Comparison of ENCODE assay signal across 1 cellular context in genomic region chr10:71269301-71270288, GRCh38.
TF ChIP-seq lines count a peak whose summit lies in the region.

No MANE protein-coding gene starts in this region.

TF ChIP-seq in HEK293, 187 proteins besides CTCF, POLR2A, EP300 and RAD21 (continued from another document and continues in another):
- no peak for TF ChIP-seq ZSCAN5A (tag by site-specific recombination; IDR thresholded peaks at IDR 0.05)
- peak; percentile 87 for TF ChIP-seq ZFHX2 (tag by site-specific recombination; conservative IDR thresholded peaks at IDR 0.05)
- no peak for TF ChIP-seq ZNF211 (tag by site-specific recombination; IDR thresholded peaks at IDR 0.05; ENCODE audit: low read depth)
- TF ChIP-seq ZNF530 (tag by site-specific recombination; IDR thresholded peaks at IDR 0.05; ENCODE audit: low read depth): no peak
- TF ChIP-seq ZNF324 (tag by site-specific recombination; IDR thresholded peaks at IDR 0.05): peak; percentile 59; the same call in 1 of the 2 replicates
- TF ChIP-seq, protein P1, sequence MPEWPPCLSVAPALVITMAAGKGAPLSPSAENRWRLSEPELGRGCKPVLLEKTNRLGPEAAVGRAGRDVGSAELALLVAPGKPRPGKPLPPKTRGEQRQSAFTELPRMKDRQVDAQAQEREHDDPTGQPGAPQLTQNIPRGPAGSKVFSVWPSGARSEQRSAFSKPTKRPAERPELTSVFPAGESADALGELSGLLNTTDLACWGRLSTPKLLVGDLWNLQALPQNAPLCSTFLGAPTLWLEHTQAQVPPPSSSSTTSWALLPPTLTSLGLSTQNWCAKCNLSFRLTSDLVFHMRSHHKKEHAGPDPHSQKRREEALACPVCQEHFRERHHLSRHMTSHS (tag by site-specific recombination; IDR thresholded peaks at IDR 0.05): no peak
- TF ChIP-seq ZNF366 (tag by site-specific recombination; conservative IDR thresholded peaks at IDR 0.05): no peak
- peak; percentile 85 for TF ChIP-seq PATZ1 (tag by site-specific recombination; IDR thresholded peaks at IDR 0.05)
- no peak for TF ChIP-seq ZNF510 (tag by site-specific recombination; IDR thresholded peaks at IDR 0.05; ENCODE audit: insufficient replicate concordance)
- no peak for TF ChIP-seq ZNF701 (tag by site-specific recombination; IDR thresholded peaks at IDR 0.05)
- TF ChIP-seq ZNF18 (tag by site-specific recombination; IDR thresholded peaks at IDR 0.05): no peak
- no peak for TF ChIP-seq ZNF621 (tag by site-specific recombination; IDR thresholded peaks at IDR 0.05)
- TF ChIP-seq OVOL3 (tag by site-specific recombination; IDR thresholded peaks at IDR 0.05): no peak
- peak; percentile 76 for TF ChIP-seq SP7 (tag by site-specific recombination; IDR thresholded peaks at IDR 0.05)
- TF ChIP-seq KLF17 (tag by site-specific recombination; IDR thresholded peaks at IDR 0.05): no peak
- peak; percentile 50; the same call in 1 of the 2 replicates for TF ChIP-seq ZNF629 (tag by site-specific recombination; IDR thresholded peaks at IDR 0.05)
- TF ChIP-seq ZNF792 (tag by site-specific recombination; IDR thresholded peaks at IDR 0.05): no peak
- TF ChIP-seq ZFP37 (tag by site-specific recombination; IDR thresholded peaks at IDR 0.05): no peak
- TF ChIP-seq, protein P2, sequence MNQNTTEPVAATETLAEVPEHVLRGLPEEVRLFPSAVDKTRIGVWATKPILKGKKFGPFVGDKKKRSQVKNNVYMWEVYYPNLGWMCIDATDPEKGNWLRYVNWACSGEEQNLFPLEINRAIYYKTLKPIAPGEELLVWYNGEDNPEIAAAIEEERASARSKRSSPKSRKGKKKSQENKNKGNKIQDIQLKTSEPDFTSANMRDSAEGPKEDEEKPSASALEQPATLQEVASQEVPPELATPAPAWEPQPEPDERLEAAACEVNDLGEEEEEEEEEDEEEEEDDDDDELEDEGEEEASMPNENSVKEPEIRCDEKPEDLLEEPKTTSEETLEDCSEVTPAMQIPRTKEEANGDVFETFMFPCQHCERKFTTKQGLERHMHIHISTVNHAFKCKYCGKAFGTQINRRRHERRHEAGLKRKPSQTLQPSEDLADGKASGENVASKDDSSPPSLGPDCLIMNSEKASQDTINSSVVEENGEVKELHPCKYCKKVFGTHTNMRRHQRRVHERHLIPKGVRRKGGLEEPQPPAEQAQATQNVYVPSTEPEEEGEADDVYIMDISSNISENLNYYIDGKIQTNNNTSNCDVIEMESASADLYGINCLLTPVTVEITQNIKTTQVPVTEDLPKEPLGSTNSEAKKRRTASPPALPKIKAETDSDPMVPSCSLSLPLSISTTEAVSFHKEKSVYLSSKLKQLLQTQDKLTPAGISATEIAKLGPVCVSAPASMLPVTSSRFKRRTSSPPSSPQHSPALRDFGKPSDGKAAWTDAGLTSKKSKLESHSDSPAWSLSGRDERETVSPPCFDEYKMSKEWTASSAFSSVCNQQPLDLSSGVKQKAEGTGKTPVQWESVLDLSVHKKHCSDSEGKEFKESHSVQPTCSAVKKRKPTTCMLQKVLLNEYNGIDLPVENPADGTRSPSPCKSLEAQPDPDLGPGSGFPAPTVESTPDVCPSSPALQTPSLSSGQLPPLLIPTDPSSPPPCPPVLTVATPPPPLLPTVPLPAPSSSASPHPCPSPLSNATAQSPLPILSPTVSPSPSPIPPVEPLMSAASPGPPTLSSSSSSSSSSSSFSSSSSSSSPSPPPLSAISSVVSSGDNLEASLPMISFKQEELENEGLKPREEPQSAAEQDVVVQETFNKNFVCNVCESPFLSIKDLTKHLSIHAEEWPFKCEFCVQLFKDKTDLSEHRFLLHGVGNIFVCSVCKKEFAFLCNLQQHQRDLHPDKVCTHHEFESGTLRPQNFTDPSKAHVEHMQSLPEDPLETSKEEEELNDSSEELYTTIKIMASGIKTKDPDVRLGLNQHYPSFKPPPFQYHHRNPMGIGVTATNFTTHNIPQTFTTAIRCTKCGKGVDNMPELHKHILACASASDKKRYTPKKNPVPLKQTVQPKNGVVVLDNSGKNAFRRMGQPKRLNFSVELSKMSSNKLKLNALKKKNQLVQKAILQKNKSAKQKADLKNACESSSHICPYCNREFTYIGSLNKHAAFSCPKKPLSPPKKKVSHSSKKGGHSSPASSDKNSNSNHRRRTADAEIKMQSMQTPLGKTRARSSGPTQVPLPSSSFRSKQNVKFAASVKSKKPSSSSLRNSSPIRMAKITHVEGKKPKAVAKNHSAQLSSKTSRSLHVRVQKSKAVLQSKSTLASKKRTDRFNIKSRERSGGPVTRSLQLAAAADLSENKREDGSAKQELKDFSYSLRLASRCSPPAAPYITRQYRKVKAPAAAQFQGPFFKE (tag by site-specific recombination; IDR thresholded peaks at IDR 0.05; ENCODE audit: borderline replicate concordance): no peak
- TF ChIP-seq ZNF571 (tag by site-specific recombination; IDR thresholded peaks at IDR 0.05): no peak
- peak; percentile 72 for TF ChIP-seq PRDM10 (tag by site-specific recombination; IDR thresholded peaks at IDR 0.05)
- TF ChIP-seq PRDM1 (tag by site-specific recombination; IDR thresholded peaks at IDR 0.05): peak; percentile 88
- no peak for TF ChIP-seq ZNF623 (tag by site-specific recombination; IDR thresholded peaks at IDR 0.05)
- TF ChIP-seq KLF9 (tag by site-specific recombination; IDR thresholded peaks at IDR 0.05; ENCODE audit: low read depth): peak; percentile 62
- TF ChIP-seq ZNF521 (tag by site-specific recombination; IDR thresholded peaks at IDR 0.05): no peak
- TF ChIP-seq, protein P3, sequence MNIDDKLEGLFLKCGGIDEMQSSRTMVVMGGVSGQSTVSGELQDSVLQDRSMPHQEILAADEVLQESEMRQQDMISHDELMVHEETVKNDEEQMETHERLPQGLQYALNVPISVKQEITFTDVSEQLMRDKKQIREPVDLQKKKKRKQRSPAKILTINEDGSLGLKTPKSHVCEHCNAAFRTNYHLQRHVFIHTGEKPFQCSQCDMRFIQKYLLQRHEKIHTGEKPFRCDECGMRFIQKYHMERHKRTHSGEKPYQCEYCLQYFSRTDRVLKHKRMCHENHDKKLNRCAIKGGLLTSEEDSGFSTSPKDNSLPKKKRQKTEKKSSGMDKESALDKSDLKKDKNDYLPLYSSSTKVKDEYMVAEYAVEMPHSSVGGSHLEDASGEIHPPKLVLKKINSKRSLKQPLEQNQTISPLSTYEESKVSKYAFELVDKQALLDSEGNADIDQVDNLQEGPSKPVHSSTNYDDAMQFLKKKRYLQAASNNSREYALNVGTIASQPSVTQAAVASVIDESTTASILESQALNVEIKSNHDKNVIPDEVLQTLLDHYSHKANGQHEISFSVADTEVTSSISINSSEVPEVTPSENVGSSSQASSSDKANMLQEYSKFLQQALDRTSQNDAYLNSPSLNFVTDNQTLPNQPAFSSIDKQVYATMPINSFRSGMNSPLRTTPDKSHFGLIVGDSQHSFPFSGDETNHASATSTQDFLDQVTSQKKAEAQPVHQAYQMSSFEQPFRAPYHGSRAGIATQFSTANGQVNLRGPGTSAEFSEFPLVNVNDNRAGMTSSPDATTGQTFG (tag by site-specific recombination; IDR thresholded peaks at IDR 0.05; ENCODE audit: borderline replicate concordance): no peak
- TF ChIP-seq KLF7 (tag by site-specific recombination; IDR thresholded peaks at IDR 0.05; ENCODE audit: borderline replicate concordance): 0 out of 2 replicates have a peak, but pooled peaks have one; percentile 30
- no peak for TF ChIP-seq ZNF214 (tag by site-specific recombination; IDR thresholded peaks at IDR 0.05; ENCODE audit: borderline replicate concordance)
- TF ChIP-seq ZNF394 (tag by site-specific recombination; IDR thresholded peaks at IDR 0.05; ENCODE audit: borderline replicate concordance): no peak
- TF ChIP-seq ZNF658 (tag by site-specific recombination; IDR thresholded peaks at IDR 0.05): no peak
- peak; percentile 84 for TF ChIP-seq EGR2 (tag by site-specific recombination; IDR thresholded peaks at IDR 0.05; ENCODE audit: low read depth)
- no peak for TF ChIP-seq ZNF558 (tag by site-specific recombination; IDR thresholded peaks at IDR 0.05)
- TF ChIP-seq, protein P4, sequence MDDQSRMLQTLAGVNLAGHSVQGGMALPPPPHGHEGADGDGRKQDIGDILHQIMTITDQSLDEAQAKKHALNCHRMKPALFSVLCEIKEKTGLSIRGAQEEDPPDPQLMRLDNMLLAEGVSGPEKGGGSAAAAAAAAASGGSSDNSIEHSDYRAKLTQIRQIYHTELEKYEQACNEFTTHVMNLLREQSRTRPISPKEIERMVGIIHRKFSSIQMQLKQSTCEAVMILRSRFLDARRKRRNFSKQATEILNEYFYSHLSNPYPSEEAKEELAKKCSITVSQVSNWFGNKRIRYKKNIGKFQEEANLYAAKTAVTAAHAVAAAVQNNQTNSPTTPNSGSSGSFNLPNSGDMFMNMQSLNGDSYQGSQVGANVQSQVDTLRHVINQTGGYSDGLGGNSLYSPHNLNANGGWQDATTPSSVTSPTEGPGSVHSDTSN (CRISPR knock-in tag; IDR thresholded peaks at IDR 0.05): no peak
- TF ChIP-seq ZNF202 (tag by site-specific recombination; IDR thresholded peaks at IDR 0.05; ENCODE audit: borderline replicate concordance): no peak
- TF ChIP-seq ZNF830 (tag by site-specific recombination; IDR thresholded peaks at IDR 0.05; ENCODE audit: low read depth): no peak
- TF ChIP-seq ZEB2 (tag by site-specific recombination; IDR thresholded peaks at IDR 0.05): peak; percentile 91
- TF ChIP-seq ZNF660 (tag by site-specific recombination; IDR thresholded peaks at IDR 0.05): no peak
- TF ChIP-seq HOXC10 (CRISPR knock-in tag; IDR thresholded peaks at IDR 0.05): no peak
